In genomic region chr5:95962785-95963184, GRCh38 we compare ENCODE assay signal across 9 cellular contexts.
A peak's percentile ranks its signal among the peaks of the same experiment; 100 is the strongest.
DNase-seq lines count a peak whose midpoint lies in the region; ATAC-seq lines count a peak whose summit lies in the region.
"Had no signal": no experiment of that assay in that cellular context is flagged by ENCODE, and none has a peak within 500 bp of the region (broad histone marks: within the 10 kb centered on the region; RNA-seq: fewer than 3 reads in every experiment).

No MANE protein-coding gene starts in this region.

- ATAC-seq in GM21390 (IDR thresholded peaks at IDR 0.05; ENCODE audit: unreplicated experiment), result no peak

- peaks cover 24% of the 10 kb centered on the region for H3K4me1 ChIP-seq in muscle layer of colon (ENCODE audit: insufficient read depth, low read length)

- H3K27ac ChIP-seq in caudate nucleus (ENCODE audit: low read depth, low read length) (peak overlapping the region; percentile 93), muscle layer of colon (ENCODE audit: low read depth, low read length) (peak overlapping the region; percentile 56)

- no peaks in the 10 kb centered on the region for H3K27me3 ChIP-seq in muscle layer of colon (ENCODE audit: control insufficient read depth in 1 of 2, insufficient read depth in 2 of 2, low read length in 2 of 2)

- H3K9me3 ChIP-seq in muscle layer of colon (ENCODE audit: low read length), result no peaks in the 10 kb centered on the region

- peak overlapping the region in 1 of 2 donors; percentile 96 for H3K4me3 ChIP-seq in muscle layer of colon (ENCODE audit: low read depth in 1 of 2, low read length in 2 of 2)

- no peak overlapping the region for H3K9ac ChIP-seq in muscle layer of colon (ENCODE audit: low read length)

- no peaks in the 10 kb centered on the region for H3K36me3 ChIP-seq in muscle layer of colon (ENCODE audit: insufficient read depth, low read length)

- DNase-seq in stimulated activated CD4-positive, alpha-beta T cell treated with anti-CD3 and anti-CD28 coated beads, Interleukin-15, amount 100 ng/mL, for 24 hours, result peak; percentile 30
- no peak for DNase-seq in stimulated activated CD4-positive, alpha-beta T cell treated with anti-CD3 and anti-CD28 coated beads, Interleukin-1b, Interleukin-23, amount 100 ng/mL, for 48 hours
- DNase-seq in caudate nucleus (lab: John Stamatoyannopoulos, UW), result no peak
- no peak for DNase-seq in stimulated activated naive CD4-positive, alpha-beta T cell treated with Interleukin-2 at 50 U/mL for 16 hours (lab: John Stamatoyannopoulos, UW)
- no peak for DNase-seq in epidermal melanocyte (ENCODE audit: insufficient read length, low spot score)
- DNase-seq in KG1 (lab: John Stamatoyannopoulos, UW), result no peak
- DNase-seq: stimulated activated CD4-positive, alpha-beta T cell treated with anti-CD3 and anti-CD28 coated beads, Interleukin-12 subunit alpha, Interleukin-12 subunit beta, amount 100 ng/mL, for 4 hours had no signal
